In the genomic region with DNA sequence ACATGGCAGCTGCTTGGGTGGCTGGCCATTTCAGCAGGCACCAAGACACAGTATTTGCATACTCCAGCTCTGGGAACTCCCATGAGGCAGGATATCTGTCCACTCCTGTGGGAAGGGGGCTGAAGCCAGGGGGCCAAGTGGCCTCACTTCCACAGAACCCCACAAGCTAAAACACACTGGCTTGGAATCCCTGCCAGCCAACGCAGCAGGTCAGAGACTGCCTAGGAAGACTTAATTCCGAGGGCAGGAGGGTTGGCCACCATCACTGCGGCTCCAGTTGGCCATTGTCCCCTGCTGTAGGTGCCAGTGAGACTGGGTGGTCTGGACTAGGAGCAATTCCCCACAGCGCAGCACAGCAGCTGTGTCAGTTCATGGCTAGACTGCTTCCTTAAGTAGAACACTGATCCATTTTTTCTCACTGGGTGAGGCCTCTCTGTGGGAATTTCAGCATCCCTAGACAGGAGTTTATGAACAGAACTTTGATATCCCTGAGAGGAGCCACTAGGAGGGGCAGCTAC, we compare ENCODE assay signal across 8 cellular contexts.
"Had no signal": no experiment of that assay in that cellular context is flagged by ENCODE, and none has a peak within 500 bp of the region (broad histone marks: within the 10 kb centered on the region; RNA-seq: fewer than 3 reads in every experiment).

No MANE protein-coding gene starts in this region.

- H3K27me3 Mint-ChIP-seq: IgD-negative memory B cell had no signal

- FAIRE-seq: HTR-8/SVneo had no signal

- H3K36me3 Mint-ChIP-seq: IgD-negative memory B cell had no signal

- H3K27ac Mint-ChIP-seq: GM23338, HFFc6, IgD-negative memory B cell had no signal

- H3K4me1 Mint-ChIP-seq: GM23338, IgD-negative memory B cell had no signal

- H3K4me3 Mint-ChIP-seq: GM23338, HFFc6, IgD-negative memory B cell had no signal

- DNase-seq: H7, HFFc6, KBM-7 had no signal

- H3K9me3 ChIP-seq: HAP-1 had no signal

- H3K36me3 ChIP-seq: HAP-1 had no signal

- H3K4me3 ChIP-seq: GM23338, HAP-1 had no signal

- H2AFZ ChIP-seq: GM23338 had no signal

- H3K4me1 ChIP-seq: HAP-1 had no signal

- H3K4me2 ChIP-seq: GM23338 had no signal

- ATAC-seq: GM23338, HCT116 had no signal
